In the genomic region with DNA sequence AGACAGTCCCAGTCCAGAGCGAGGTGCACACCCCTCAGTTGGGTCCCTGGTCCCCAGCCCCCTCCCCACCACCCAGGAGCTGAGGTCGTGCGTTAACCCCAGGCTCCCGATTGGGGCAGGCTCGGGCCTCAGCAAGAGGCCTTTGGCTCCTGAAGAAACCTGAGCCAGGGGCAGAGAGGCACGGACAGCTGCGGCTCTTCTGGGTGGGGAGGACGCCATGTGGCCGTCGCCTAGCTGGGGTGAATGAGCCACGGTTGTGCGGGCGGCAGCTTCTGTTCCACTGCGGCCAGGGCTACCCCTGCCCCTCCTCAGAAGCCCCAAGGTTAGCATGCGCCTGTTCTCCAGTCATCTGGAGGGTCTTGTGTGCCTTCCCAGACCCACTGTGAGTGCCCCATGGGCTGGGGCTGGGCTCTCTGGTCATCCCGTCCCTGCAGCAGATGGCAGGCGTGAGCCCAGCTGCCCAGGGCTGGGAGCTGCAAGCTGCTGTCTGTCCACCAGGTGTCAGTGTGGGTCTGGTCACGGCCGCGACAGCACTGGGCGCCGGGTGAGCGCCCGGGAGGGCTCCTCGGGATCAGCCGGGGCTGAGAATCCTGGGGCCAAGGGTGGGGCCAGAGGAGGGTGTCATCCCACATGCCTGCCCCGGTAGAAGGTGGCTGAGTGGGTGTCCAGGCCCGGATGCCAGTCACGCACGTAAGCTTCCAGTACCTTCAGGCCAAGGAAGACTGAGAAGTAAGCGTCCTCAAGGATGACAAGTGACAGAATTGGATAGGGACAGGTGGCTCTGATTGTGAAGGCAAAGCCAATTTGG, we compare ENCODE assay signal across 8 cellular contexts. TPM values are rescaled to one million over a fixed set of nuclear protein-coding genes. Genes with fewer than 3 reads are reported as not detected.
A peak's percentile ranks its signal among the peaks of the same experiment; 100 is the strongest.
DNase-seq lines count a peak whose midpoint lies in the region; ATAC-seq and TF ChIP-seq lines count a peak whose summit lies in the region.

No MANE protein-coding gene starts in this region.

- H2AFZ ChIP-seq in KMS-11 (ENCODE audit: low read depth): no peak overlapping the region

- POLR2A ChIA-PET in CD4-positive, alpha-beta memory T cell (lab: Charles Lee; ENCODE audit: partially characterized antibody): interaction anchor here (1.3 kb wide), 1 partner anchor 507 kb away, joined by 4 read pairs; no protein-coding TSS in a partner anchor

- H3K4me1 Mint-ChIP-seq in CD4-positive, alpha-beta memory T cell: no peaks in the 10 kb centered on the region
- H3K4me1 Mint-ChIP-seq in brain (peaks cover 21% of the 10 kb centered on the region), immature natural killer cell (no peaks in the 10 kb centered on the region)

- CTCF ChIA-PET in CD4-positive, alpha-beta memory T cell (lab: Charles Lee; ENCODE audit: partially characterized antibody): interaction anchor here (0.8 to 2.3 kb wide), 17 partner anchors 9 to 598 kb away, joined by 3 to 60 read pairs (median 4); partner anchors contain the start of gene DUSP9

- no peak overlapping the region for H3K4me3 ChIP-seq in CD4-positive, alpha-beta memory T cell (ENCODE audit: low read length in 2 of 2)
- no peak overlapping the region for H3K4me3 ChIP-seq in KMS-11 (IDR thresholded peaks at IDR 0.05; ENCODE audit: insufficient read depth, low read depth, low read length)

- peak; percentile 73 for TF ChIP-seq CTCF in KMS-11 (conservative IDR thresholded peaks at IDR 0.05; ENCODE audit: low read depth, low read length)
- TF ChIP-seq CTCF in brain (conservative IDR thresholded peaks at IDR 0.05): peak; percentile 84 to 87

- H3K36me3 Mint-ChIP-seq in CD4-positive, alpha-beta memory T cell: no peaks in the 10 kb centered on the region
- H3K36me3 Mint-ChIP-seq in brain (peaks cover 4% of the 10 kb centered on the region), immature natural killer cell (no peaks in the 10 kb centered on the region)

- no peaks in the 10 kb centered on the region for H3K27me3 ChIP-seq in CD4-positive, alpha-beta memory T cell (ENCODE audit: insufficient read depth, low read length)
- H3K27me3 ChIP-seq in KMS-11 (ENCODE audit: insufficient read depth, low read depth): peaks cover 52% of the 10 kb centered on the region

- intact Hi-C loops in CD4-positive, alpha-beta memory T cell (cut with micrococcal nuclease): loop anchor here (1.0 kb wide), 2 partner anchors 110 to 129 kb away; no protein-coding TSS in a partner anchor

- peak; percentile 83 for ATAC-seq in GM19467 (IDR thresholded peaks at IDR 0.05; ENCODE audit: unreplicated experiment)

- H3K27ac ChIP-seq in CD4-positive, alpha-beta memory T cell (ENCODE audit: low read depth, low read length): no peak overlapping the region
- no peak overlapping the region for H3K27ac ChIP-seq in KMS-11

- no peaks in the 10 kb centered on the region for H3K79me2 ChIP-seq in KMS-11 (ENCODE audit: insufficient read depth, low read depth)

- H3K9ac ChIP-seq in KMS-11: no peak overlapping the region

- H3K4me2 ChIP-seq in KMS-11: no peak overlapping the region

- no peaks in the 10 kb centered on the region for H3K27me3 Mint-ChIP-seq in CD4-positive, alpha-beta memory T cell
- H3K27me3 Mint-ChIP-seq in brain (peaks cover 3% of the 10 kb centered on the region), immature natural killer cell (ENCODE audit: low read depth in 3 of 3) (no peaks in the 10 kb centered on the region)

- peak; percentile 50 to 58 (median 51) for DNase-seq in CD4-positive, alpha-beta memory T cell
- DNase-seq in UCSD-AML1 (lab: John Stamatoyannopoulos, UW; ENCODE audit: unreplicated experiment): peak; percentile 71
- DNase-seq in immature natural killer cell: peak; percentile 36 to 50 (median 44)
- peak; percentile 72 for DNase-seq in stimulated activated CD4-positive, alpha-beta T cell treated with anti-CD3 and anti-CD28 coated beads, Interleukin-15, amount 100 ng/mL, for 24 hours
- DNase-seq in NCI-H446 treated with DMSO at 0.1 percent for 48 hours (lab: John Stamatoyannopoulos, UW): no peak

- H3K36me3 ChIP-seq in CD4-positive, alpha-beta memory T cell (ENCODE audit: insufficient read depth, low read length): no peaks in the 10 kb centered on the region
- H3K36me3 ChIP-seq in KMS-11 (ENCODE audit: insufficient read depth): no peaks in the 10 kb centered on the region

- H3K9me3 Mint-ChIP-seq in CD4-positive, alpha-beta memory T cell: peaks cover 0 to 3% (median 0%) of the 10 kb centered on the region in 8 donors
- H3K9me3 Mint-ChIP-seq in brain: peaks cover 0 to 33% (median 3%) of the 10 kb centered on the region in 5 experiments
- H3K9me3 Mint-ChIP-seq in immature natural killer cell: no peaks in the 10 kb centered on the region

- H3K9me3 ChIP-seq in CD4-positive, alpha-beta memory T cell (ENCODE audit: control insufficient read depth in 1 of 2, low read length in 2 of 2): no peaks in the 10 kb centered on the region

- H3K4me3 Mint-ChIP-seq in CD4-positive, alpha-beta memory T cell: no peak overlapping the region
- H3K4me3 Mint-ChIP-seq in brain (no peak overlapping the region), immature natural killer cell (no peak overlapping the region)

- no peaks in the 10 kb centered on the region for H4K20me1 ChIP-seq in KMS-11 (ENCODE audit: insufficient read depth)

- H3K4me1 ChIP-seq in CD4-positive, alpha-beta memory T cell (ENCODE audit: insufficient read depth, low read length): no peaks in the 10 kb centered on the region
- no peaks in the 10 kb centered on the region for H3K4me1 ChIP-seq in KMS-11 (ENCODE audit: low read depth, poor library complexity, severe bottlenecking)

- H3K27ac Mint-ChIP-seq in CD4-positive, alpha-beta memory T cell: no peak overlapping the region
- peak overlapping the region in 3 of 5 experiments; percentile 51 to 80 (median 79) for H3K27ac Mint-ChIP-seq in brain
- no peak overlapping the region for H3K27ac Mint-ChIP-seq in immature natural killer cell

RNA-seq across cellular contexts. Expression of gene ATP2B3, which starts 21.9 kb away (rescaled TPM):
- not detected for total RNA-seq in CD4-positive, alpha-beta memory T cell
- polyA plus RNA-seq in CD4-positive, alpha-beta memory T cell: under 1 TPM in 1 of 2 donors, not detected in 1; 0.09 TPM
- polyA plus RNA-seq in brain (ENCODE audit: insufficient read depth, low read depth, low replicate concordance) (7.2 TPM), immature natural killer cell (not detected)

RNA-seq across cellular contexts. Expression of gene BGN, which starts 44.6 kb away (rescaled TPM):
- not detected for total RNA-seq in CD4-positive, alpha-beta memory T cell
- not detected for polyA plus RNA-seq in CD4-positive, alpha-beta memory T cell
- polyA plus RNA-seq in brain (ENCODE audit: insufficient read depth, low read depth, low replicate concordance) (149 TPM), immature natural killer cell (not detected)

RNA-seq across cellular contexts. Expression of gene CCNQ, which starts 59.6 kb away (rescaled TPM):
- 10 to 100 TPM; 26.1 to 26.3 TPM for total RNA-seq in CD4-positive, alpha-beta memory T cell
- 10 to 100 TPM; 51.2 to 53.6 TPM for polyA plus RNA-seq in CD4-positive, alpha-beta memory T cell
- 32.1 TPM for polyA plus RNA-seq in brain (ENCODE audit: insufficient read depth, low read depth, low replicate concordance)
- 10 to 100 TPM; 36.7 to 42.8 (median 38.4) TPM for polyA plus RNA-seq in immature natural killer cell

Comparison
In these comparisons a context has a peak if more than half of its experiments do, and no peak if none do; other contexts are left out.
1. H3K27ac Mint-ChIP-seq: peak in brain (3 of 5); none in CD4-positive, alpha-beta memory T cell (0 of 7) and immature natural killer cell (0 of 6).
2. RNA of gene BGN, which starts 44.6 kb away (polyA plus RNA-seq): 149 TPM in brain (single experiment); not detected in CD4-positive, alpha-beta memory T cell and not detected in immature natural killer cell; every median in the first group is over 100 times any median in the second.